In genomic region chr19:48490980-48491792, GRCh38 we compare ENCODE assay signal across 8 cellular contexts. TPM values are rescaled to one million over a fixed set of nuclear protein-coding genes. Genes with fewer than 3 reads are reported as not detected.
A peak's percentile ranks its signal among the peaks of the same experiment; 100 is the strongest.
DNase-seq lines count a peak whose midpoint lies in the region; ATAC-seq and TF ChIP-seq lines count a peak whose summit lies in the region.

No MANE protein-coding gene starts in this region.

- TF ChIP-seq CTCF in OCI-LY1 (IDR thresholded peaks at IDR 0.05; ENCODE audit: low read length) (no peak), kidney epithelial cell (IDR thresholded peaks at IDR 0.05; ENCODE audit: insufficient read depth, low read length, poor library complexity, severe bottlenecking) (no peak)

- H3K27me3 ChIP-seq in OCI-LY1 (ENCODE audit: insufficient read depth, low read length): no peaks in the 10 kb centered on the region
- H3K27me3 ChIP-seq in kidney epithelial cell (ENCODE audit: control insufficient read depth, insufficient read depth, low read length): no peaks in the 10 kb centered on the region

- H3K9me3 ChIP-seq in OCI-LY1 (ENCODE audit: low read length): no peaks in the 10 kb centered on the region

- H3K4me2 ChIP-seq in OCI-LY1 (ENCODE audit: low read length): 0 out of 2 replicates have a peak overlapping the region, but pooled peaks have one; percentile 40

- DNase-seq in NCI-H187 (lab: John Stamatoyannopoulos, UW) (peak; percentile 36 to 72), NCI-H187 treated with DMSO at 0.1 percent for 48 hours (lab: John Stamatoyannopoulos, UW) (no peak), kidney epithelial cell (ENCODE audit: low read depth) (no peak), HCEC 1CT (no peak), AG08395 (ENCODE audit: low spot score) (no peak)
- DNase-seq in activated gamma-delta T cell treated with anti-CD3 and anti-CD28 coated beads, Interleukin-2, amount 50 U/mL, for 16 hours (ENCODE audit: low read depth): peak; percentile 46

- ATAC-seq in HG03025 (IDR thresholded peaks at IDR 0.05; ENCODE audit: low FRiP score, unreplicated experiment): no peak

- no peaks in the 10 kb centered on the region for H3F3A ChIP-seq in OCI-LY1 (ENCODE audit: insufficient read depth, low read length)

- no peak overlapping the region for H2AFZ ChIP-seq in OCI-LY1 (ENCODE audit: low read length)

- H3K36me3 ChIP-seq in OCI-LY1 (ENCODE audit: insufficient read depth, low read length) (no peaks in the 10 kb centered on the region), kidney epithelial cell (ENCODE audit: control insufficient read depth, insufficient read depth, low read length) (no peaks in the 10 kb centered on the region)

- no peak overlapping the region for H3K27ac ChIP-seq in OCI-LY1 (ENCODE audit: low read depth, low read length, poor library complexity, severe bottlenecking)

- H3K9ac ChIP-seq in OCI-LY1 (ENCODE audit: low read length): no peak overlapping the region

- no peaks in the 10 kb centered on the region for H4K20me1 ChIP-seq in OCI-LY1 (ENCODE audit: insufficient read depth, low read length)

- no peak overlapping the region for H3K4me3 ChIP-seq in OCI-LY1 (ENCODE audit: low read depth, low read length, poor library complexity, severe bottlenecking)
- H3K4me3 ChIP-seq in kidney epithelial cell (ENCODE audit: low read depth, low read length): peak overlapping the region; percentile 3

- peaks cover 8% of the 10 kb centered on the region for H3K4me1 ChIP-seq in OCI-LY1 (ENCODE audit: insufficient read depth, low read length, severe bottlenecking)

- no peaks in the 10 kb centered on the region for H3K9me2 ChIP-seq in OCI-LY1 (ENCODE audit: low read depth, low read length)

- no peaks in the 10 kb centered on the region for H3K79me2 ChIP-seq in OCI-LY1 (ENCODE audit: insufficient read depth, low read length)

RNA-seq across cellular contexts. Expression of gene LMTK3, which starts 20.4 kb away (rescaled TPM):
- 2.3 and 2.9 TPM in 2 replicates for total RNA-seq in kidney epithelial cell

RNA-seq across cellular contexts. Expression of gene CYTH2, which starts 22.0 kb away (rescaled TPM):
- 73.0 and 77.3 TPM in 2 replicates for total RNA-seq in kidney epithelial cell

RNA-seq across cellular contexts. Expression of gene KCNJ14, which starts 35.8 kb away (rescaled TPM):
- 0.54 and 2.1 TPM in 2 replicates for total RNA-seq in kidney epithelial cell

RNA-seq across cellular contexts. Expression of gene GRWD1, which starts 45.4 kb away (rescaled TPM):
- 44.6 and 47.1 TPM in 2 replicates for total RNA-seq in kidney epithelial cell

Comparison
In these comparisons a context has a peak if more than half of its experiments do, and no peak if none do; other contexts are left out.
1. DNase-seq: peak in NCI-H187 (2 of 2) and activated gamma-delta T cell treated with anti-CD3 and anti-CD28 coated beads, Interleukin-2, amount 50 U/mL, for 16 hours (single experiment); none in NCI-H187 treated with DMSO at 0.1 percent for 48 hours (single experiment), kidney epithelial cell (single experiment), HCEC 1CT (single experiment) and AG08395 (single experiment).